Comparison of ENCODE assay signal across 1 cellular context in the genomic region with DNA sequence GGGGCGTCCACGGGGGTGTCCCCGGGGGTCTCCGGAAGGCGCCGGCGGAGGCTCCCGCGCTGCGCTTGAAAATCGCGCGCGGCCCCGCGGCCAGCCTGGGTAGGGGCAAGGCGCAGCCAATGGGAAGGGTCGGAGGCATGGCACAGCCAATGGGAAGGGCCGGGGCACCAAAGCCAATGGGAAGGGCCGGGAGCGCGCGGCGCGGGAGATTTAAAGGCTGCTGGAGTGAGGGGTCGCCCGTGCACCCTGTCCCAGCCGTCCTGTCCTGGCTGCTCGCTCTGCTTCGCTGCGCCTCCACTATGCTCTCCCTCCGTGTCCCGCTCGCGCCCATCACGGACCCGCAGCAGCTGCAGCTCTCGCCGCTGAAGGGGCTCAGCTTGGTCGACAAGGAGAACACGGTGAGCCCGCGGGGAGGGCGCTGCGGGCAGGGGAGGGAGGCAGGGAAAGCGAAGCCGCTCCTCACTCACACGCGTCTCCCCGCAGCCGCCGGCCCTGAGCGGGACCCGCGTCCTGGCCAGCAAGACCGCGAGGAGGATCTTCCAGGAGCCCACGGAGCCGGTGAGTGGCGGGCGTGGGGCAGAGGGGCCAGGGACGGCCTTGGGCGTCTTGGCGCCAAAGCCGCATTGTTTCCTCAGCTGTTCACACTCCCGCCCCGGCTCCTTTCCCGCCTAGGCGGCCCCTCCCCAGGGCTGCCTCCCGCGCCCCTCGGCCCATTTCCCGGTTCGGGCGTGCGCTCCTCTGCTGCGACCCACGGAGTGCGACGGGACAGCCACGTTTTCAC.
TF ChIP-seq lines count a peak whose summit lies in the region.

A gene (plus strand): TSS at position 240 of the 781 bp plus-strand sequence. CDS start 60 bp downstream, at position 300.

TF ChIP-seq in WTC11, 78 proteins besides CTCF, POLR2A, EP300 and RAD21 (continued from another document):
- 0 out of 2 replicates have a peak, but pooled peaks have one; percentile 40 for TF ChIP-seq ZNF219 (CRISPR knock-in tag; IDR thresholded peaks at IDR 0.05; ENCODE audit: borderline replicate concordance)
- no peak for TF ChIP-seq NR2C2 (CRISPR knock-in tag; IDR thresholded peaks at IDR 0.05)
- TF ChIP-seq ZNF232 (CRISPR knock-in tag; IDR thresholded peaks at IDR 0.05): peak; percentile 63; the same call in 1 of the 2 replicates
- TF ChIP-seq, protein P1, sequence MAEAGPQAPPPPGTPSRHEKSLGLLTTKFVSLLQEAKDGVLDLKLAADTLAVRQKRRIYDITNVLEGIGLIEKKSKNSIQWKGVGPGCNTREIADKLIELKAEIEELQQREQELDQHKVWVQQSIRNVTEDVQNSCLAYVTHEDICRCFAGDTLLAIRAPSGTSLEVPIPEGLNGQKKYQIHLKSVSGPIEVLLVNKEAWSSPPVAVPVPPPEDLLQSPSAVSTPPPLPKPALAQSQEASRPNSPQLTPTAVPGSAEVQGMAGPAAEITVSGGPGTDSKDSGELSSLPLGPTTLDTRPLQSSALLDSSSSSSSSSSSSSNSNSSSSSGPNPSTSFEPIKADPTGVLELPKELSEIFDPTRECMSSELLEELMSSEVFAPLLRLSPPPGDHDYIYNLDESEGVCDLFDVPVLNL (CRISPR knock-in tag; IDR thresholded peaks at IDR 0.05; ENCODE audit: borderline replicate concordance, low read depth): peak; percentile 100
- no peak for TF ChIP-seq CBFB (CRISPR knock-in tag; IDR thresholded peaks at IDR 0.05; ENCODE audit: low read depth)
- peak; percentile 95 for TF ChIP-seq NFYB (CRISPR knock-in tag; conservative IDR thresholded peaks at IDR 0.05; ENCODE audit: low read depth)
- peak; percentile 55 for TF ChIP-seq CREB1 (CRISPR knock-in tag; IDR thresholded peaks at IDR 0.05)
- TF ChIP-seq ZBTB21 (CRISPR knock-in tag; IDR thresholded peaks at IDR 0.05; ENCODE audit: borderline replicate concordance): 0 out of 2 replicates have a peak, but pooled peaks have one; percentile 50
- TF ChIP-seq NFATC4 (CRISPR knock-in tag; IDR thresholded peaks at IDR 0.05): no peak
- no peak for TF ChIP-seq NR3C1 (CRISPR knock-in tag; conservative IDR thresholded peaks at IDR 0.05; ENCODE audit: low read depth)
- peak; percentile 94 for TF ChIP-seq MYBL2 (CRISPR knock-in tag; IDR thresholded peaks at IDR 0.05)
